Comparison of ENCODE assay signal across 8 cellular contexts in genomic region chr13:72221276-72221962, GRCh38.
A peak's percentile ranks its signal among the peaks of the same experiment; 100 is the strongest.
DNase-seq lines count a peak whose midpoint lies in the region; ATAC-seq and TF ChIP-seq lines count a peak whose summit lies in the region.

No MANE protein-coding gene starts in this region.

- peak; percentile 71 for TF ChIP-seq CTCF in PC-9 (conservative IDR thresholded peaks at IDR 0.05)
- peak; percentile 37 for TF ChIP-seq CTCF in fibroblast of villous mesenchyme (IDR thresholded peaks at IDR 0.05; ENCODE audit: insufficient read depth, low read depth, low read length)
- peak; percentile 74 for TF ChIP-seq CTCF in type B pancreatic cell (conservative IDR thresholded peaks at IDR 0.05)
- peak in 1 of 4 experiments; percentile 13 for TF ChIP-seq CTCF in prostate gland (IDR thresholded peaks at IDR 0.05)

- H3K4me3 Mint-ChIP-seq in type B pancreatic cell: no peak overlapping the region

- H3K4me3 ChIP-seq in PC-9: no peak overlapping the region
- H3K4me3 ChIP-seq in fibroblast of villous mesenchyme (ENCODE audit: low read depth, low read length): no peak overlapping the region
- H3K4me3 ChIP-seq in prostate gland: no peak overlapping the region

- 69% methylated on average over 9 of the region's 9 CpGs for WGBS in prostate gland

- H3K9me3 ChIP-seq in PC-9 (ENCODE audit: insufficient read depth, low read depth): no peaks in the 10 kb centered on the region
- H3K9me3 ChIP-seq in prostate gland: no peaks in the 10 kb centered on the region

- no TSS peak for BruUV-seq in PC-9 (replicated peaks; lab: Mats Ljungman, UMichigan)

- POLR2A ChIA-PET in PC-9 (lab: Charles Lee; ENCODE audit: unreplicated experiment): no interaction called here

- peaks cover 3% of the 10 kb centered on the region for H3K9me3 Mint-ChIP-seq in type B pancreatic cell

- DNase-seq in ELF-1 (ENCODE audit: low read depth, low spot score) (peak; percentile 98), PC-9 (peak in 1 of 2 experiments; percentile 65), fibroblast of villous mesenchyme (ENCODE audit: low read depth) (no peak), type B pancreatic cell (ENCODE audit: extremely low spot score, unreplicated experiment) (no peak), C1 segment of cervical spinal cord (lab: John Stamatoyannopoulos, UW) (no peak), prostate gland (ENCODE audit: low spot score) (no peak), NCI-H2081 treated with DMSO at 0.1 percent for 48 hours (lab: John Stamatoyannopoulos, UW) (no peak)

- no peak overlapping the region for H3K27ac Mint-ChIP-seq in type B pancreatic cell

- no peaks in the 10 kb centered on the region for H3K27me3 Mint-ChIP-seq in type B pancreatic cell

- no peaks in the 10 kb centered on the region for H4K20me1 ChIP-seq in PC-9 (ENCODE audit: insufficient read depth)

- no peaks in the 10 kb centered on the region for H3K79me2 ChIP-seq in PC-9 (ENCODE audit: low read depth)

- CTCF ChIA-PET in PC-9 (lab: Charles Lee): no interaction called here

- H3K27me3 ChIP-seq in PC-9 (ENCODE audit: insufficient read depth, low read depth): no peaks in the 10 kb centered on the region
- no peaks in the 10 kb centered on the region for H3K27me3 ChIP-seq in prostate gland (replicated peaks; ENCODE audit: insufficient read depth)

- H3K36me3 Mint-ChIP-seq in type B pancreatic cell: no peaks in the 10 kb centered on the region

- H3K4me1 Mint-ChIP-seq in type B pancreatic cell (ENCODE audit: unreplicated experiment): no peaks in the 10 kb centered on the region

- H3K9me2 ChIP-seq in PC-9 (ENCODE audit: insufficient read depth): no peaks in the 10 kb centered on the region

- H3K4me1 ChIP-seq in PC-9 (replicated peaks; ENCODE audit: insufficient read depth): no peaks in the 10 kb centered on the region
- no peaks in the 10 kb centered on the region for H3K4me1 ChIP-seq in prostate gland (replicated peaks)

- H3K27ac ChIP-seq in PC-9 (no peak overlapping the region), prostate gland (no peak overlapping the region)

- peak; percentile 56 for ATAC-seq in HG02571 (IDR thresholded peaks at IDR 0.05; ENCODE audit: unreplicated experiment)

- H3K36me3 ChIP-seq in PC-9 (ENCODE audit: low read depth) (no peaks in the 10 kb centered on the region), prostate gland (no peaks in the 10 kb centered on the region)

- intact Hi-C loops in PC-9 (cut with micrococcal nuclease; ENCODE audit: unreplicated experiment) (no loop called here), prostate gland (cut with DNase I) (no loop called here)

- TF ChIP-seq POLR2A in prostate gland (IDR thresholded peaks at IDR 0.05): no peak

- H3F3A ChIP-seq in PC-9 (ENCODE audit: insufficient read depth, low read depth): no peaks in the 10 kb centered on the region

- no peak overlapping the region for H2AFZ ChIP-seq in PC-9

- H3K4me2 ChIP-seq in PC-9: no peak overlapping the region
